Comparison of ENCODE assay signal across 32 cellular contexts in the genomic region with DNA sequence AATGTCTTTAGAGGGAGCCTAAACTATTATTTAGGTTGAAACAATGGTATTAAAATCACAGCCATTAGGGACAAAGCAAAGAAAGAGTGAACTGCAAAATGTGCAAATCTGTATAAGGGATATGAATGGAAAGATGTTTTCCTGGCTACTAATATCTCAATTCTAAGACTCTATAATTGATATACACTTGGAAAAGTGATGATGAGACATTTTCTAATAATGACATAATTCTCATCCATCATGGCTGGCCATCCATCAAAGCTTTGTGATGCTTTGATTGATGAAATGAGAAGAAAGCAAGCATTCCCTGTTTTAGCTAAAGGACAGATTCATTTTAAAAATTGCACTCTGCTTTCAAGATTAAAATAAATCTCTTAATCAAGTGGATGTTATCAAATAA.
"Had no signal": no experiment of that assay in that cellular context is flagged by ENCODE, and none has a peak within 500 bp of the region (broad histone marks: within the 10 kb centered on the region; RNA-seq: fewer than 3 reads in every experiment).

No MANE protein-coding gene starts in this region.

- H3K27ac ChIP-seq: neural progenitor cell, ovary, parathyroid adenoma, psoas muscle, skin epidermis, spleen, suprapubic skin, testis, tibial artery, transverse colon, upper lobe of right lung, uterus had no signal

- ATAC-seq: naive thymus-derived CD8-positive, alpha-beta T cell; natural killer cell treated with Interleukin-12 subunit alpha and Interleukin-12 subunit beta and Interleukin-15 and Interleukin-18, amount 100 ng/mL, for 72 hours; psoas muscle; right cardiac atrium; sciatic nerve; stimulated activated memory B cell treated with anti-CD40 and anti-IgM and Interleukin-4, amounts not matched to agents 10 μg/mL and 1 μg/mL and 100 μg/mL, for 72 hours; stimulated activated naive CD8-positive, alpha-beta T cell treated with anti-CD3 and anti-CD28 coated beads, Interleukin-15, amount 100 ng/mL, for 72 hours; stimulated activated naive CD8-positive, alpha-beta T cell treated with anti-CD3 and anti-CD28 coated beads, Interleukin-15, Interleukin-2, amounts not matched to agents 100 U/mL and 50 U/mL, for 24 hours; upper lobe of right lung had no signal

- H3K4me1 ChIP-seq: neural progenitor cell, parathyroid adenoma, psoas muscle, spleen, suprapubic skin, testis, tibial artery, transverse colon, upper lobe of right lung, uterus had no signal

- H3K27me3 Mint-ChIP-seq: naive thymus-derived CD8-positive, alpha-beta T cell; natural killer cell treated with Interleukin-12 subunit alpha and Interleukin-12 subunit beta and Interleukin-15 and Interleukin-18, amount 100 ng/mL, for 72 hours; progenitor cell of endocrine pancreas; stimulated activated memory B cell treated with anti-CD40 and anti-IgM and Interleukin-4, amounts not matched to agents 10 μg/mL and 1 μg/mL and 100 μg/mL, for 72 hours; stimulated activated naive CD8-positive, alpha-beta T cell treated with anti-CD3 and anti-CD28 coated beads, Interleukin-15, amount 100 ng/mL, for 72 hours; type B pancreatic cell had no signal

- H3K4me3 ChIP-seq: neural progenitor cell, ovary, psoas muscle, skin epidermis, smooth muscle cell, spleen, suprapubic skin, testis, tibial artery, transverse colon, upper lobe of right lung, uterus had no signal

- H3K79me2 ChIP-seq: parathyroid adenoma had no signal

- H3K36me3 ChIP-seq: neural progenitor cell, ovary, spleen, suprapubic skin, tibial artery, transverse colon, upper lobe of right lung, uterus had no signal

- H3K4me2 ChIP-seq: neural progenitor cell, smooth muscle cell had no signal

- H3K4me1 Mint-ChIP-seq: naive thymus-derived CD8-positive, alpha-beta T cell; neural progenitor cell; stimulated activated memory B cell treated with anti-CD40 and anti-IgM and Interleukin-4, amounts not matched to agents 10 μg/mL and 1 μg/mL and 100 μg/mL, for 72 hours; stimulated activated naive CD8-positive, alpha-beta T cell treated with anti-CD3 and anti-CD28 coated beads, Interleukin-15, amount 100 ng/mL, for 72 hours had no signal

- H3K4me3 Mint-ChIP-seq: naive thymus-derived CD8-positive, alpha-beta T cell; natural killer cell treated with Interleukin-12 subunit alpha and Interleukin-12 subunit beta and Interleukin-15 and Interleukin-18, amount 100 ng/mL, for 72 hours; nephron progenitor cell; neural progenitor cell; stimulated activated memory B cell treated with anti-CD40 and anti-IgM and Interleukin-4, amounts not matched to agents 10 μg/mL and 1 μg/mL and 100 μg/mL, for 72 hours; stimulated activated naive CD8-positive, alpha-beta T cell treated with anti-CD3 and anti-CD28 coated beads, Interleukin-15, amount 100 ng/mL, for 72 hours; type B pancreatic cell had no signal

- H3K27ac Mint-ChIP-seq: naive thymus-derived CD8-positive, alpha-beta T cell; natural killer cell treated with Interleukin-12 subunit alpha and Interleukin-12 subunit beta and Interleukin-15 and Interleukin-18, amount 100 ng/mL, for 72 hours; nephron progenitor cell; neural progenitor cell; progenitor cell of endocrine pancreas; stimulated activated memory B cell treated with anti-CD40 and anti-IgM and Interleukin-4, amounts not matched to agents 10 μg/mL and 1 μg/mL and 100 μg/mL, for 72 hours; stimulated activated naive CD8-positive, alpha-beta T cell treated with anti-CD3 and anti-CD28 coated beads, Interleukin-15, amount 100 ng/mL, for 72 hours; type B pancreatic cell had no signal

- H2AFZ ChIP-seq: neural progenitor cell, parathyroid adenoma had no signal

- H3K36me3 Mint-ChIP-seq: naive thymus-derived CD8-positive, alpha-beta T cell; natural killer cell treated with Interleukin-12 subunit alpha and Interleukin-12 subunit beta and Interleukin-15 and Interleukin-18, amount 100 ng/mL, for 72 hours; neural progenitor cell; stimulated activated memory B cell treated with anti-CD40 and anti-IgM and Interleukin-4, amounts not matched to agents 10 μg/mL and 1 μg/mL and 100 μg/mL, for 72 hours; type B pancreatic cell had no signal

- H3K9ac ChIP-seq: neural progenitor cell, parathyroid adenoma had no signal

- H3K27me3 ChIP-seq: neural progenitor cell, ovary, spleen, suprapubic skin, testis, tibial artery, transverse colon, upper lobe of right lung, uterus had no signal

- DNase-seq: naive thymus-derived CD8-positive, alpha-beta T cell; nephron progenitor cell; occipital lobe; ovary; posterior cingulate gyrus; psoas muscle; right cardiac atrium; spleen; stimulated activated CD4-positive, alpha-beta T cell treated with anti-CD3 and anti-CD28 coated beads, Interleukin-12 subunit alpha, Interleukin-12 subunit beta, amount 100 ng/mL, for 4 hours; stimulated activated CD4-positive, alpha-beta T cell treated with anti-CD3 and anti-CD28 coated beads, Interleukin-1b, Interleukin-23, amount 100 ng/mL, for 48 hours; stimulated activated CD4-positive, alpha-beta T cell treated with anti-CD3 and anti-CD28 coated beads, Interleukin-4, amount 100 ng/mL, for 1 hour; stimulated activated CD4-positive, alpha-beta T cell treated with anti-CD3 and anti-CD28 coated beads, Interleukin-4, amount 100 ng/mL, for 4 hours; stimulated activated CD8-positive, alpha-beta memory T cell treated with anti-CD3 and anti-CD28 coated beads, Interleukin-4, amount 100 ng/mL, for 48 hours; stimulated activated naive CD4-positive, alpha-beta T cell; stimulated activated naive CD8-positive, alpha-beta T cell treated with anti-CD3 and anti-CD28 coated beads, Interleukin-15, amount 100 ng/mL, for 72 hours; stimulated activated naive CD8-positive, alpha-beta T cell treated with anti-CD3 and anti-CD28 coated beads, Interleukin-15, Interleukin-2, amounts not matched to agents 100 U/mL and 50 U/mL, for 24 hours; substantia nigra; testis; tibial artery; transverse colon; upper lobe of right lung; uterus had no signal

- H3K9me3 ChIP-seq: ovary, psoas muscle, suprapubic skin, testis, tibial artery, transverse colon, upper lobe of right lung, uterus had no signal
